ENCODE assay signal across 1 cellular context in the genomic region with DNA sequence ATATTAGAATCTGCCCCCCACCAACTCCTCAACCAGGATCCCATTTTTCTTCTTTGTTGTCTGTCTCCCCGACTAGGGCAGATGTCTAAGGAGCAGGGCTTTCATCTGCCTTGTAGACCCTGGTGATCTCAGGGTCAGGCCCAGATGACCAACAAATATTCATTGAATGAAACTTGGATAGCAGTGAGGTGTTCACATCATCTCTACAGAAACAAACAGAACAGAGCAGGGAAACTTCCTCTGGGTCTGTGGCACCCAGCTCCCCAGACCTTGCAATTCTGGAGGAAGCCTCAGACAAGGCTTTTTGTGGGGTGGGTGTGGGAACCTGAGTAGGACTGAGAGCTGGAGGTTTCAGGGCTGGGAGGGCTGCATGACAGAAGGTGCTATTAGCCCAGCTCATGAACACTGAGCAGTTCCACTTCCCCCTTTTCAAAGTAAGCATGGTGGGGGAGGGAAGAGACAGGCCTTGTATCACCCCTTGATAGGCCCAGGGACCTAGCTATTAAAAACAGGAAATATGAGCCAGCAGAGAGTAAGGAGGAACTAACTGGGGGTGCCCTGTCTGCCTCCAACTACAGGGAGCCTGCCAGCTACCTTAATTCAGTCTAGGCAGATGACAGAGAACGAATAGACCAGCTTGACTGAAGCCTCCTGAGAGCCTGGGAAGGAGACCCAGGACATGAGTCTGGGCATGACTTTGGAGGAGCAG.
TF ChIP-seq lines count a peak whose summit lies in the region.

No MANE protein-coding gene starts in this region.

TF ChIP-seq in GM12878, 131 proteins besides CTCF, POLR2A, EP300 and RAD21 (continued from another document and continues in another):
- TF ChIP-seq EZH2 (IDR thresholded peaks at IDR 0.05; ENCODE audit: borderline replicate concordance, control insufficient read depth, low read depth, low read length) (no peak), BCLAF1 (IDR thresholded peaks at IDR 0.05) (no peak), KDM1A (IDR thresholded peaks at IDR 0.05; ENCODE audit: borderline replicate concordance) (no peak), SMAD1 (IDR thresholded peaks at IDR 0.05; ENCODE audit: low read depth, partially characterized antibody) (peak; percentile 8), SRF (IDR thresholded peaks at IDR 0.05; ENCODE audit: low read depth in 2 of 2, low read length in 2 of 2) (0 out of 4 replicates have a peak, but pooled peaks of 1 of the 2 experiments have one; percentile 41), MEF2A (IDR thresholded peaks at IDR 0.05; ENCODE audit: insufficient read depth, low read depth, low read length) (0 out of 2 replicates have a peak, but pooled peaks have one; percentile 28), MXI1 (IDR thresholded peaks at IDR 0.05; ENCODE audit: low read depth, low read length) (peak; percentile 86), POU2F2 (IDR thresholded peaks at IDR 0.05; ENCODE audit: borderline replicate concordance, low read depth, low read length) (peak; percentile 79; the same call in 2 of the 3 replicates), EED (IDR thresholded peaks at IDR 0.05; ENCODE audit: low read depth) (peak; percentile 91), BRCA1 (IDR thresholded peaks at IDR 0.05; ENCODE audit: low read depth, low read length) (0 out of 2 replicates have a peak, but pooled peaks have one; percentile 17), CHD4 (IDR thresholded peaks at IDR 0.05) (no peak), SUPT20H (IDR thresholded peaks at IDR 0.05; ENCODE audit: borderline replicate concordance, control insufficient read depth, low read depth, low read length) (no peak), ZZZ3 (IDR thresholded peaks at IDR 0.05; ENCODE audit: control insufficient read depth, insufficient read length, low read depth) (no peak), E2F4 (IDR thresholded peaks at IDR 0.05; ENCODE audit: low read depth, low read length) (no peak), ATF7 (IDR thresholded peaks at IDR 0.05; ENCODE audit: low read depth) (peak; percentile 74), E4F1 (IDR thresholded peaks at IDR 0.05; ENCODE audit: borderline replicate concordance, partially characterized antibody) (no peak), GATAD2B (conservative IDR thresholded peaks at IDR 0.05; ENCODE audit: low read depth) (peak; percentile 90), ZBED1 (IDR thresholded peaks at IDR 0.05; ENCODE audit: borderline replicate concordance) (peak; percentile 70; the same call in 1 of the 2 replicates), IRF5 (IDR thresholded peaks at IDR 0.05; ENCODE audit: borderline replicate concordance) (no peak), NFIC (IDR thresholded peaks at IDR 0.05; ENCODE audit: low read depth, low read length) (peak; percentile 83; the same call in 1 of the 2 replicates), CBX5 (IDR thresholded peaks at IDR 0.05; ENCODE audit: low read depth) (peak; percentile 86; the same call in 1 of the 2 replicates), NR2C2 (IDR thresholded peaks at IDR 0.05; ENCODE audit: borderline replicate concordance, control insufficient read depth, insufficient read length, low read depth) (no peak), MEF2B (IDR thresholded peaks at IDR 0.05; ENCODE audit: partially characterized antibody, poor library complexity, severe bottlenecking) (peak; percentile 64), STAT1 (conservative IDR thresholded peaks at IDR 0.05) (no peak), ZNF217 (IDR thresholded peaks at IDR 0.05) (no peak), EGR1 (IDR thresholded peaks at IDR 0.05; ENCODE audit: borderline replicate concordance in 1 of 2, low read depth in 2 of 2, low read length in 2 of 2) (peak in 1 of 2 experiments; percentile 51; a peak in 1 of 3 replicates), USF1 (IDR thresholded peaks at IDR 0.05; ENCODE audit: borderline replicate concordance, extremely low read length, insufficient read depth, low read depth, low read length) (no peak), NR2F1 (conservative IDR thresholded peaks at IDR 0.05) (peak; percentile 42; the same call in 1 of the 2 replicates), ZNF687 (IDR thresholded peaks at IDR 0.05) (peak; percentile 91), BCL3 (IDR thresholded peaks at IDR 0.05; ENCODE audit: borderline replicate concordance, insufficient read depth, low read depth, low read length, poor library complexity, severe bottlenecking) (peak; percentile 71), NFXL1 (IDR thresholded peaks at IDR 0.05; ENCODE audit: borderline replicate concordance) (no peak; the same call in 1 of the 2 replicates), RB1 (IDR thresholded peaks at IDR 0.05; ENCODE audit: borderline replicate concordance) (no peak), ZNF384 (IDR thresholded peaks at IDR 0.05; ENCODE audit: borderline replicate concordance, low read depth, low read length) (no peak), SIN3A (IDR thresholded peaks at IDR 0.05; ENCODE audit: low read depth, low read length) (peak; percentile 75; the same call in 1 of the 2 replicates)
- TF ChIP-seq, protein P1, sequence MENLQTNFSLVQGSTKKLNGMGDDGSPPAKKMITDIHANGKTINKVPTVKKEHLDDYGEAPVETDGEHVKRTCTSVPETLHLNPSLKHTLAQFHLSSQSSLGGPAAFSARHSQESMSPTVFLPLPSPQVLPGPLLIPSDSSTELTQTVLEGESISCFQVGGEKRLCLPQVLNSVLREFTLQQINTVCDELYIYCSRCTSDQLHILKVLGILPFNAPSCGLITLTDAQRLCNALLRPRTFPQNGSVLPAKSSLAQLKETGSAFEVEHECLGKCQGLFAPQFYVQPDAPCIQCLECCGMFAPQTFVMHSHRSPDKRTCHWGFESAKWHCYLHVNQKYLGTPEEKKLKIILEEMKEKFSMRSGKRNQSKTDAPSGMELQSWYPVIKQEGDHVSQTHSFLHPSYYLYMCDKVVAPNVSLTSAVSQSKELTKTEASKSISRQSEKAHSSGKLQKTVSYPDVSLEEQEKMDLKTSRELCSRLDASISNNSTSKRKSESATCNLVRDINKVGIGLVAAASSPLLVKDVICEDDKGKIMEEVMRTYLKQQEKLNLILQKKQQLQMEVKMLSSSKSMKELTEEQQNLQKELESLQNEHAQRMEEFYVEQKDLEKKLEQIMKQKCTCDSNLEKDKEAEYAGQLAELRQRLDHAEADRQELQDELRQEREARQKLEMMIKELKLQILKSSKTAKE (IDR thresholded peaks at IDR 0.05; ENCODE audit: low read depth, poor library complexity, severe bottlenecking): peak; percentile 80
- TF ChIP-seq, protein P2, sequence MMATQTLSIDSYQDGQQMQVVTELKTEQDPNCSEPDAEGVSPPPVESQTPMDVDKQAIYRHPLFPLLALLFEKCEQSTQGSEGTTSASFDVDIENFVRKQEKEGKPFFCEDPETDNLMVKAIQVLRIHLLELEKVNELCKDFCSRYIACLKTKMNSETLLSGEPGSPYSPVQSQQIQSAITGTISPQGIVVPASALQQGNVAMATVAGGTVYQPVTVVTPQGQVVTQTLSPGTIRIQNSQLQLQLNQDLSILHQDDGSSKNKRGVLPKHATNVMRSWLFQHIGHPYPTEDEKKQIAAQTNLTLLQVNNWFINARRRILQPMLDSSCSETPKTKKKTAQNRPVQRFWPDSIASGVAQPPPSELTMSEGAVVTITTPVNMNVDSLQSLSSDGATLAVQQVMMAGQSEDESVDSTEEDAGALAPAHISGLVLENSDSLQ (IDR thresholded peaks at IDR 0.05): peak; percentile 92
- TF ChIP-seq, protein P3, sequence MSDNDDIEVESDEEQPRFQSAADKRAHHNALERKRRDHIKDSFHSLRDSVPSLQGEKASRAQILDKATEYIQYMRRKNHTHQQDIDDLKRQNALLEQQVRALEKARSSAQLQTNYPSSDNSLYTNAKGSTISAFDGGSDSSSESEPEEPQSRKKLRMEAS (IDR thresholded peaks at IDR 0.05; ENCODE audit: low read depth, low read length): 0 out of 2 replicates have a peak, but pooled peaks have one; percentile 74
